In genomic region chr21:15557925-15558324, GRCh38 we compare ENCODE assay signal across 23 cellular contexts.
DNase-seq lines count a peak whose midpoint lies in the region; ATAC-seq and TF ChIP-seq lines count a peak whose summit lies in the region.
"Had no signal": no experiment of that assay in that cellular context is flagged by ENCODE, and none has a peak within 500 bp of the region (broad histone marks: within the 10 kb centered on the region; RNA-seq: fewer than 3 reads in every experiment).

No MANE protein-coding gene starts in this region.

- peaks cover 5% of the 10 kb centered on the region for H3K4me1 Mint-ChIP-seq in CD8-positive, alpha-beta T cell (ENCODE audit: low read depth)
- H3K4me1 Mint-ChIP-seq in stimulated activated memory B cell treated with anti-CD40 and anti-IgM and Interleukin-4, amounts not matched to agents 10 μg/mL and 1 μg/mL and 100 μg/mL, for 72 hours = peaks cover 16% of the 10 kb centered on the region

- no peak overlapping the region for H3K4me3 Mint-ChIP-seq in CD8-positive, alpha-beta T cell
- H3K4me3 Mint-ChIP-seq in stimulated activated memory B cell treated with anti-CD40 and anti-IgM and Interleukin-4, amounts not matched to agents 10 μg/mL and 1 μg/mL and 100 μg/mL, for 72 hours = no peak overlapping the region
- H3K4me3 Mint-ChIP-seq: activated T-cell treated with anti-CD3 and anti-CD28 coated beads, Interleukin-2, amount 50 U/mL, for 72 hours; natural killer cell treated with Interleukin-12 subunit alpha and Interleukin-12 subunit beta and Interleukin-15 and Interleukin-18, amount 100 ng/mL, for 72 hours; stimulated activated naive CD8-positive, alpha-beta T cell treated with anti-CD3 and anti-CD28 coated beads, Interleukin-15, Interleukin-2, amounts not matched to agents 100 ng/mL and 50 ng/mL, for 24 hours; T-helper 2 cell treated with Interferon-gamma antibody and Interleukin-4, amounts not matched to agents 5 μg/mL and 100 μg/mL, for 36 hours had no signal

- TF ChIP-seq CTCF in CD8-positive, alpha-beta T cell (IDR thresholded peaks at IDR 0.05) = no peak

- H3K36me3 Mint-ChIP-seq in CD8-positive, alpha-beta T cell = no peaks in the 10 kb centered on the region
- H3K36me3 Mint-ChIP-seq in stimulated activated memory B cell treated with anti-CD40 and anti-IgM and Interleukin-4, amounts not matched to agents 10 μg/mL and 1 μg/mL and 100 μg/mL, for 72 hours = no peaks in the 10 kb centered on the region
- H3K36me3 Mint-ChIP-seq: activated naive CD4-positive, alpha-beta T cell treated with anti-CD3 and anti-CD28 coated beads, Interleukin-2, amount 50 U/mL, for 72 hours; natural killer cell treated with Interleukin-12 subunit alpha and Interleukin-12 subunit beta and Interleukin-15 and Interleukin-18, amount 100 ng/mL, for 72 hours had no signal

- H3K36me3 ChIP-seq in CD8-positive, alpha-beta T cell (ENCODE audit: insufficient read depth, low read length) = no peaks in the 10 kb centered on the region
- H3K36me3 ChIP-seq: gastrocnemius medialis, HAP-1, pancreas, SJSA1, transverse colon had no signal

- no peak for ATAC-seq in CD8-positive, alpha-beta T cell
- ATAC-seq in GM18909 (IDR thresholded peaks at IDR 0.05; ENCODE audit: poor library complexity, unreplicated experiment) (no peak), HG02798 (IDR thresholded peaks at IDR 0.05; ENCODE audit: poor library complexity, unreplicated experiment) (no peak)
- ATAC-seq in stimulated activated memory B cell treated with anti-CD40 and anti-IgM and Interleukin-4, amounts not matched to agents 10 μg/mL and 1 μg/mL and 100 μg/mL, for 72 hours = no peak
- ATAC-seq: activated naive CD4-positive, alpha-beta T cell treated with anti-CD3 and anti-CD28 coated beads, Interleukin-2, amount 50 U/mL, for 72 hours; activated T-cell treated with anti-CD3 and anti-CD28 coated beads, Interleukin-2, amount 50 U/mL, for 72 hours; gastrocnemius medialis; natural killer cell treated with Interleukin-12 subunit alpha and Interleukin-12 subunit beta and Interleukin-15 and Interleukin-18, amount 100 ng/mL, for 72 hours; pancreas had no signal

- intact Hi-C loops in CD8-positive, alpha-beta T cell (cut with DNase I, micrococcal nuclease) = no loop called here

- H3K9me3 Mint-ChIP-seq in CD8-positive, alpha-beta T cell = peaks cover 2% of the 10 kb centered on the region
- H3K9me3 Mint-ChIP-seq in stimulated activated memory B cell treated with anti-CD40 and anti-IgM and Interleukin-4, amounts not matched to agents 10 μg/mL and 1 μg/mL and 100 μg/mL, for 72 hours = peaks cover 3% of the 10 kb centered on the region
- H3K9me3 Mint-ChIP-seq: activated T-cell treated with anti-CD3 and anti-CD28 coated beads, Interleukin-2, amount 50 U/mL, for 72 hours; T-helper 2 cell treated with Interferon-gamma antibody and Interleukin-4, amounts not matched to agents 5 μg/mL and 100 μg/mL, for 36 hours had no signal

- H3K9me3 ChIP-seq in CD8-positive, alpha-beta T cell (ENCODE audit: low read length) = no peaks in the 10 kb centered on the region
- H3K9me3 ChIP-seq: gastrocnemius medialis, HAP-1, pancreas, SJSA1, transverse colon had no signal

- H3K27me3 ChIP-seq in CD8-positive, alpha-beta T cell (ENCODE audit: insufficient read depth, low read length) = no peaks in the 10 kb centered on the region
- H3K27me3 ChIP-seq: gastrocnemius medialis, pancreas, SJSA1, transverse colon had no signal

- H3K4me3 ChIP-seq in CD8-positive, alpha-beta T cell (ENCODE audit: low read depth, low read length) = no peak overlapping the region
- H3K4me3 ChIP-seq: gastrocnemius medialis, HAP-1, pancreas, SJSA1, transverse colon had no signal

- POLR2A ChIA-PET in CD8-positive, alpha-beta T cell (lab: Charles Lee) = no interaction called here

- CTCF ChIA-PET in CD8-positive, alpha-beta T cell (lab: Charles Lee) = no interaction called here

- no peaks in the 10 kb centered on the region for H3K27me3 Mint-ChIP-seq in CD8-positive, alpha-beta T cell (ENCODE audit: low read depth)
- H3K27me3 Mint-ChIP-seq in stimulated activated memory B cell treated with anti-CD40 and anti-IgM and Interleukin-4, amounts not matched to agents 10 μg/mL and 1 μg/mL and 100 μg/mL, for 72 hours = peaks cover 9% of the 10 kb centered on the region

- H3K27ac ChIP-seq in CD8-positive, alpha-beta T cell (ENCODE audit: low read depth, low read length) = no peak overlapping the region
- H3K27ac ChIP-seq: gastrocnemius medialis, pancreas, SJSA1, transverse colon had no signal

- DNase-seq in A172 (ENCODE audit: low spot score) = peak; percentile 84
- DNase-seq in D341Med (ENCODE audit: low spot score) = peak; percentile 23
- peak; percentile 1 to 9 for DNase-seq in NCI-H1930 (lab: John Stamatoyannopoulos, UW)
- peak; percentile 42 for DNase-seq in RPMI7951 (ENCODE audit: low read depth)
- DNase-seq in CD8-positive, alpha-beta T cell = no peak
- DNase-seq: activated CD8-positive, alpha-beta memory T cell treated with anti-CD3 and anti-CD28 coated beads for 24 hours; activated T-cell treated with anti-CD3 and anti-CD28 coated beads, Interleukin-2, amount 50 U/mL, for 72 hours; Calu3; effector CD4-positive, alpha-beta T cell; gastrocnemius medialis; NCI-H2107; pancreas; stimulated activated CD4-positive, alpha-beta T cell treated with anti-CD3 and anti-CD28 coated beads, Interleukin-1b, Interleukin-23, amount 100 ng/mL, for 48 hours; transverse colon had no signal

- H3K27ac Mint-ChIP-seq in CD8-positive, alpha-beta T cell = no peak overlapping the region
- H3K27ac Mint-ChIP-seq in stimulated activated memory B cell treated with anti-CD40 and anti-IgM and Interleukin-4, amounts not matched to agents 10 μg/mL and 1 μg/mL and 100 μg/mL, for 72 hours = no peak overlapping the region
- H3K27ac Mint-ChIP-seq: activated naive CD4-positive, alpha-beta T cell treated with anti-CD3 and anti-CD28 coated beads, Interleukin-2, amount 50 U/mL, for 72 hours; activated T-cell treated with anti-CD3 and anti-CD28 coated beads, Interleukin-2, amount 50 U/mL, for 72 hours; natural killer cell treated with Interleukin-12 subunit alpha and Interleukin-12 subunit beta and Interleukin-15 and Interleukin-18, amount 100 ng/mL, for 72 hours; stimulated activated naive CD8-positive, alpha-beta T cell treated with anti-CD3 and anti-CD28 coated beads, Interleukin-15, Interleukin-2, amounts not matched to agents 100 ng/mL and 50 ng/mL, for 24 hours; T-helper 2 cell treated with Interferon-gamma antibody and Interleukin-4, amounts not matched to agents 5 μg/mL and 100 μg/mL, for 36 hours had no signal

- peaks cover under 1% of the 10 kb centered on the region for H3K4me1 ChIP-seq in CD8-positive, alpha-beta T cell (ENCODE audit: insufficient read depth, low read length)
- H3K4me1 ChIP-seq: gastrocnemius medialis, HAP-1, pancreas, SJSA1, transverse colon had no signal

Comparison
In these comparisons a context has a peak if more than half of its experiments do, and no peak if none do; other contexts are left out.
1. DNase-seq: peak in A172 (single experiment), D341Med (single experiment), NCI-H1930 (2 of 2) and RPMI7951 (single experiment); none in CD8-positive, alpha-beta T cell (0 of 7).